13 cellular contexts compared by ENCODE assay signal in genomic region chr3:59609967-59610366, GRCh38.
DNase-seq lines count a peak whose midpoint lies in the region; ATAC-seq and TF ChIP-seq lines count a peak whose summit lies in the region.
"Had no signal": no experiment of that assay in that cellular context is flagged by ENCODE, and none has a peak within 500 bp of the region (broad histone marks: within the 10 kb centered on the region; RNA-seq: fewer than 3 reads in every experiment).

No MANE protein-coding gene starts in this region.

- H3K9me2 ChIP-seq in OCI-LY7 (ENCODE audit: insufficient read depth, low read length) = no peaks in the 10 kb centered on the region

- H3K27me3 ChIP-seq in endodermal cell (ENCODE audit: control insufficient read depth, insufficient read depth, low read length, poor library complexity, severe bottlenecking) = no peaks in the 10 kb centered on the region
- H3K27me3 ChIP-seq in CD4-positive, alpha-beta T cell (ENCODE audit: control insufficient read depth, insufficient read depth, low read length) = no peaks in the 10 kb centered on the region

- WGBS in endodermal cell (ENCODE audit: insufficient coverage in 1 of 2, insufficient read length in 1 of 2), 2 experiments = 77 to 90% methylated on average over 4 to 5 of the region's 5 CpGs

- peak; percentile 89 for DNase-seq in NCI-H2171 treated with DMSO at 0.1 percent for 48 hours (lab: John Stamatoyannopoulos, UW)
- DNase-seq in endodermal cell = no peak
- DNase-seq in mucosa of descending colon = peak in 2 of 3 donors; percentile 23 to 44
- DNase-seq in CD4-positive, alpha-beta T cell = no peak
- DNase-seq in OCI-LY7 (ENCODE audit: low spot score) = no peak
- DNase-seq: effector memory CD8-positive, alpha-beta T cell; MM.1S had no signal

- TF ChIP-seq CTCF in C4-2B (conservative IDR thresholded peaks at IDR 0.05) (no peak), endodermal cell (conservative IDR thresholded peaks at IDR 0.05) (no peak), mucosa of descending colon (IDR thresholded peaks at IDR 0.05) (no peak), OCI-LY7 (conservative IDR thresholded peaks at IDR 0.05; ENCODE audit: low read length) (no peak)
- TF ChIP-seq CTCF in CD4-positive, alpha-beta T cell (IDR thresholded peaks at IDR 0.05) = no peak

- CTCF ChIA-PET in CD4-positive, alpha-beta T cell (lab: Charles Lee) = no interaction called here
- CTCF ChIA-PET in OCI-LY7 (lab: Charles Lee; ENCODE audit: unreplicated experiment) = no interaction called here

- BruUV-seq in OCI-LY7 (replicated peaks; lab: Mats Ljungman, UMichigan) = no TSS peak

- H3K4me3 Mint-ChIP-seq in endodermal cell = no peak overlapping the region
- no peak overlapping the region for H3K4me3 Mint-ChIP-seq in CD4-positive, alpha-beta T cell
- H3K4me3 Mint-ChIP-seq: effector memory CD8-positive, alpha-beta T cell; T-helper 2 cell treated with Interferon-gamma antibody and Interleukin-4, amounts not matched to agents 5 μg/mL and 100 μg/mL, for 36 hours had no signal

- H4K20me1 ChIP-seq in OCI-LY7 (ENCODE audit: insufficient read depth, low read length) = no peaks in the 10 kb centered on the region

- intact Hi-C loops in mucosa of descending colon (cut with DNase I, micrococcal nuclease) = no loop called here
- intact Hi-C loops in CD4-positive, alpha-beta T cell (cut with DNase I, micrococcal nuclease) = no loop called here
- intact Hi-C loops in OCI-LY7 (cut with micrococcal nuclease; ENCODE audit: unreplicated experiment) = no loop called here

- ATAC-seq in mucosa of descending colon = peak; percentile 35
- no peak for ATAC-seq in CD4-positive, alpha-beta T cell (ENCODE audit: poor library complexity)
- ATAC-seq in GM18873 (IDR thresholded peaks at IDR 0.05; ENCODE audit: low FRiP score, unreplicated experiment) = no peak
- ATAC-seq in HG03460 (IDR thresholded peaks at IDR 0.05; ENCODE audit: unreplicated experiment) = no peak
- ATAC-seq: effector memory CD8-positive, alpha-beta T cell had no signal

- H3K9me3 ChIP-seq in endodermal cell (ENCODE audit: control insufficient read depth, low read length) (peaks cover 14% of the 10 kb centered on the region), mucosa of descending colon (no peaks in the 10 kb centered on the region), OCI-LY7 (ENCODE audit: low read length) (no peaks in the 10 kb centered on the region)
- H3K9me3 ChIP-seq in CD4-positive, alpha-beta T cell (ENCODE audit: control insufficient read depth, low read length) = no peaks in the 10 kb centered on the region

- no peak overlapping the region for H2AFZ ChIP-seq in OCI-LY7 (ENCODE audit: low read length)

- H3K4me2 ChIP-seq in OCI-LY7 (ENCODE audit: low read length) = no peak overlapping the region

- H3K36me3 ChIP-seq in endodermal cell (ENCODE audit: control insufficient read depth, insufficient read depth, low read length) (no peaks in the 10 kb centered on the region), mucosa of descending colon (ENCODE audit: low read depth) (no peaks in the 10 kb centered on the region), OCI-LY7 (ENCODE audit: insufficient read depth, low read length) (no peaks in the 10 kb centered on the region)

- POLR2A ChIA-PET in CD4-positive, alpha-beta T cell (lab: Charles Lee) = no interaction called here
- POLR2A ChIA-PET in OCI-LY7 (lab: Charles Lee) = no interaction called here

- H3K36me3 Mint-ChIP-seq in endodermal cell (ENCODE audit: low read depth) = peaks cover 4% of the 10 kb centered on the region
- no peaks in the 10 kb centered on the region for H3K36me3 Mint-ChIP-seq in CD4-positive, alpha-beta T cell (ENCODE audit: low read depth)

- peaks cover 15% of the 10 kb centered on the region for H3K4me1 Mint-ChIP-seq in endodermal cell
- H3K4me1 Mint-ChIP-seq in CD4-positive, alpha-beta T cell (ENCODE audit: low read depth) = no peaks in the 10 kb centered on the region

- peaks cover 27% of the 10 kb centered on the region for H3K9me3 Mint-ChIP-seq in endodermal cell
- no peaks in the 10 kb centered on the region for H3K9me3 Mint-ChIP-seq in CD4-positive, alpha-beta T cell
- H3K9me3 Mint-ChIP-seq: effector memory CD8-positive, alpha-beta T cell; T-helper 2 cell treated with Interferon-gamma antibody and Interleukin-4, amounts not matched to agents 5 μg/mL and 100 μg/mL, for 36 hours had no signal

- no peak overlapping the region for H3K9ac ChIP-seq in endodermal cell (ENCODE audit: extremely low read depth, low read length, poor library complexity, severe bottlenecking)

- H3K27ac ChIP-seq in C4-2B = peak overlapping the region; percentile 34; the same call in 1 of the 2 replicates
- H3K27ac ChIP-seq in endodermal cell (ENCODE audit: low read depth, low read length) = peak overlapping the region; percentile 21
- no peak overlapping the region for H3K27ac ChIP-seq in CD4-positive, alpha-beta T cell (ENCODE audit: low read depth, low read length)
- no peak overlapping the region for H3K27ac ChIP-seq in OCI-LY7 (ENCODE audit: low read depth, low read length, poor library complexity, severe bottlenecking)
- H3K27ac ChIP-seq: HL-60, skin epidermis had no signal

- H3K4me3 ChIP-seq in endodermal cell (ENCODE audit: low read length) (no peak overlapping the region), mucosa of descending colon (no peak overlapping the region), OCI-LY7 (ENCODE audit: low read depth, low read length, poor library complexity, severe bottlenecking) (no peak overlapping the region)
- H3K4me3 ChIP-seq: skin epidermis had no signal

- H3K27ac Mint-ChIP-seq in endodermal cell = no peak overlapping the region
- H3K27ac Mint-ChIP-seq in CD4-positive, alpha-beta T cell = no peak overlapping the region
- H3K27ac Mint-ChIP-seq: effector memory CD8-positive, alpha-beta T cell; T-helper 2 cell treated with Interferon-gamma antibody and Interleukin-4, amounts not matched to agents 5 μg/mL and 100 μg/mL, for 36 hours had no signal

- H3K4me1 ChIP-seq in endodermal cell (ENCODE audit: control insufficient read depth, insufficient read depth, low read length) (peaks cover 5% of the 10 kb centered on the region), mucosa of descending colon (ENCODE audit: low read depth) (no peaks in the 10 kb centered on the region), OCI-LY7 (ENCODE audit: insufficient read depth, low read length, poor library complexity, severe bottlenecking) (no peaks in the 10 kb centered on the region)

- H3K27me3 Mint-ChIP-seq in endodermal cell (ENCODE audit: insufficient read depth) = peaks cover 2% of the 10 kb centered on the region
- H3K27me3 Mint-ChIP-seq in CD4-positive, alpha-beta T cell = no peaks in the 10 kb centered on the region
- H3K27me3 Mint-ChIP-seq: effector memory CD8-positive, alpha-beta T cell had no signal

- H3K79me2 ChIP-seq in OCI-LY7 (ENCODE audit: insufficient read depth, low read depth, low read length) = no peaks in the 10 kb centered on the region

Comparison
In these comparisons a context has a peak if more than half of its experiments do, and no peak if none do; other contexts are left out.
1. H3K27ac ChIP-seq: peak in C4-2B (single experiment) and endodermal cell (single experiment); none in CD4-positive, alpha-beta T cell (single experiment) and OCI-LY7 (single experiment).
2. DNase-seq: peak in NCI-H2171 treated with DMSO at 0.1 percent for 48 hours (single experiment) and mucosa of descending colon (2 of 3); none in endodermal cell (single experiment), CD4-positive, alpha-beta T cell (0 of 10) and OCI-LY7 (single experiment).